In genomic region chr10:71671983-71672535, GRCh38 we compare ENCODE assay signal across 16 cellular contexts. TPM values are rescaled to one million over a fixed set of nuclear protein-coding genes. Genes with fewer than 3 reads are reported as not detected.
DNase-seq lines count a peak whose midpoint lies in the region; TF ChIP-seq lines count a peak whose summit lies in the region.
"Had no signal": no experiment of that assay in that cellular context is flagged by ENCODE, and none has a peak within 500 bp of the region (broad histone marks: within the 10 kb centered on the region; RNA-seq: fewer than 3 reads in every experiment).

No MANE protein-coding gene starts in this region.

- no peaks in the 10 kb centered on the region for H3K79me2 ChIP-seq in neural progenitor cell (ENCODE audit: low read depth)
- H3K79me2 ChIP-seq in H9 (ENCODE audit: insufficient read depth, low read length): no peaks in the 10 kb centered on the region

- no peak overlapping the region for H3K4me2 ChIP-seq in neural progenitor cell
- H3K4me2 ChIP-seq in H9 (ENCODE audit: insufficient read depth, insufficient read length, low read length): no peak overlapping the region
- H3K4me2 ChIP-seq: BLaER1 had no signal

- H2BK5ac ChIP-seq in H9 (ENCODE audit: insufficient read length, low read length): no peak overlapping the region

- in situ Hi-C loops in GM13977 (cut with MboI; ENCODE audit: low pct_unique_long_range_greater_than_20kb, low sequenced_read_pairs, unreplicated experiment): no loop called here

- H3K18ac ChIP-seq in H9 (ENCODE audit: insufficient read length, low read depth, low read length): no peak overlapping the region

- no peak overlapping the region for H4K91ac ChIP-seq in H9 (ENCODE audit: insufficient read length, low read depth, low read length)

- peaks cover 28% of the 10 kb centered on the region for H3K4me1 Mint-ChIP-seq in dendritic cell treated with granulocyte-macrophage colony-stimulating factor and Interleukin-4, amounts not matched to agents 40 ng/mL and 50 ng/mL, for 4 days (ENCODE audit: low read depth)
- peaks cover 12% of the 10 kb centered on the region for H3K4me1 Mint-ChIP-seq in neural progenitor cell
- peaks cover 0 to 4% of the 10 kb centered on the region in 2 experiments; a peak in 2 of 4 replicates for H3K4me1 Mint-ChIP-seq in H9

- H3T11ph ChIP-seq in H9 (ENCODE audit: low read length): no peak overlapping the region

- no peaks in the 10 kb centered on the region for H3K36me3 Mint-ChIP-seq in dendritic cell treated with granulocyte-macrophage colony-stimulating factor and Interleukin-4, amounts not matched to agents 40 ng/mL and 50 ng/mL, for 4 days (ENCODE audit: low read depth)
- H3K36me3 Mint-ChIP-seq in neural progenitor cell: no peaks in the 10 kb centered on the region
- no peaks in the 10 kb centered on the region for H3K36me3 Mint-ChIP-seq in H9 (ENCODE audit: insufficient read depth in 1 of 3, low read depth in 3 of 3)
- H3K36me3 Mint-ChIP-seq: CD8-positive, alpha-beta memory T cell had no signal

- no peaks in the 10 kb centered on the region for H3K36me3 ChIP-seq in neural progenitor cell
- no peaks in the 10 kb centered on the region for H3K36me3 ChIP-seq in testis (ENCODE audit: low read depth, missing control alignments)
- H3K36me3 ChIP-seq in thyroid gland: no peaks in the 10 kb centered on the region
- H3K36me3 ChIP-seq: BLaER1, HAP-1 had no signal

- WGBS in testis, 2 donors: 66 to 71% methylated on average over 12 of the region's 12 CpGs
- 80 to 81% methylated on average over 8 to 12 of the region's 12 CpGs for WGBS in thyroid gland, 2 donors
- WGBS in H9 (ENCODE audit: extremely low coverage, insufficient read length, low lambda C conversion rate): no CpG with 5 or more reads among the region's 12 CpGs

- H3K23me2 ChIP-seq in H9 (ENCODE audit: insufficient read length, low read depth, low read length, poor library complexity, severe bottlenecking): no peaks in the 10 kb centered on the region

- intact Hi-C loops in dendritic cell treated with granulocyte-macrophage colony-stimulating factor and Interleukin-4, amounts not matched to agents 40 ng/mL and 50 ng/mL, for 4 days (cut with micrococcal nuclease): no loop called here
- intact Hi-C loops in testis (cut with DNase I; ENCODE audit: low total_unique reads): no loop called here
- intact Hi-C loops in thyroid gland (cut with DNase I): no loop called here

- H3K27me3 Mint-ChIP-seq in dendritic cell treated with granulocyte-macrophage colony-stimulating factor and Interleukin-4, amounts not matched to agents 40 ng/mL and 50 ng/mL, for 4 days: peaks cover 10% of the 10 kb centered on the region
- H3K27me3 Mint-ChIP-seq in neural progenitor cell (ENCODE audit: insufficient read depth, low read depth) (peaks cover 16% of the 10 kb centered on the region), H9 (ENCODE audit: low read depth) (peaks cover 6% of the 10 kb centered on the region)
- H3K27me3 Mint-ChIP-seq: CD8-positive, alpha-beta memory T cell had no signal

- H4K8ac ChIP-seq in H9 (replicated peaks; ENCODE audit: insufficient read length, low read depth, low read length): no peak overlapping the region

- peak overlapping the region; percentile 51 for H3K27ac Mint-ChIP-seq in dendritic cell treated with granulocyte-macrophage colony-stimulating factor and Interleukin-4, amounts not matched to agents 40 ng/mL and 50 ng/mL, for 4 days
- H3K27ac Mint-ChIP-seq in neural progenitor cell: peak overlapping the region; percentile 53
- H3K27ac Mint-ChIP-seq in H9: peak overlapping the region in 1 of 3 experiments; percentile 46; a peak in 1 of 7 replicates

- H3K4me1 ChIP-seq in neural progenitor cell (peaks cover under 1% of the 10 kb centered on the region), testis (no peaks in the 10 kb centered on the region), thyroid gland (no peaks in the 10 kb centered on the region), H9 (ENCODE audit: insufficient read depth, low read length) (no peaks in the 10 kb centered on the region)
- H3K4me1 ChIP-seq: Caco-2, HAP-1 had no signal

- H4K20me1 ChIP-seq in neural progenitor cell (ENCODE audit: low read depth) (no peaks in the 10 kb centered on the region), H9 (ENCODE audit: control insufficient read depth, insufficient read depth, insufficient read length) (no peaks in the 10 kb centered on the region)

- no peaks in the 10 kb centered on the region for H3K79me1 ChIP-seq in H9 (ENCODE audit: insufficient read depth, low read depth, low read length, poor library complexity, severe bottlenecking)

- TF ChIP-seq POLR2A in testis (IDR thresholded peaks at IDR 0.05): no peak
- TF ChIP-seq POLR2A in thyroid gland (IDR thresholded peaks at IDR 0.05): no peak

- no peak overlapping the region for H2BK120ac ChIP-seq in H9 (ENCODE audit: low read depth, low read length, poor library complexity, severe bottlenecking)

- H3K9me3 ChIP-seq in neural progenitor cell (ENCODE audit: low read depth) (no peaks in the 10 kb centered on the region), testis (no peaks in the 10 kb centered on the region), thyroid gland (no peaks in the 10 kb centered on the region), H9 (ENCODE audit: control insufficient read depth, low read depth, low read length) (no peaks in the 10 kb centered on the region)
- H3K9me3 ChIP-seq: BLaER1, Caco-2, HAP-1 had no signal

- DNase-seq in GM13977 (ENCODE audit: low spot score): peak; percentile 42
- no peak for DNase-seq in neural progenitor cell (ENCODE audit: low spot score)
- DNase-seq in testis: peak; percentile 17
- no peak for DNase-seq in NCI-H446 treated with DMSO at 0.1 percent for 48 hours (lab: John Stamatoyannopoulos, UW)
- no peak for DNase-seq in thyroid gland
- DNase-seq in H9: no peak
- DNase-seq: 8988T; AML-193; Caco-2; CD8-positive, alpha-beta memory T cell; GF-D8; GOT3 had no signal

- H2BK20ac ChIP-seq in H9 (ENCODE audit: low read depth, low read length, poor library complexity, severe bottlenecking): no peak overlapping the region

- no peak overlapping the region for H2BK15ac ChIP-seq in H9 (ENCODE audit: low read depth, low read length)

- H3K27ac ChIP-seq in neural progenitor cell: no peak overlapping the region
- no peak overlapping the region for H3K27ac ChIP-seq in testis
- H3K27ac ChIP-seq in thyroid gland: no peak overlapping the region
- H3K27ac ChIP-seq in H9 (ENCODE audit: insufficient read length, low read depth, low read length): no peak overlapping the region
- H3K27ac ChIP-seq: BLaER1 had no signal

- H4K5ac ChIP-seq in H9 (ENCODE audit: insufficient read length, low read depth, low read length): no peak overlapping the region

- H3K9me3 Mint-ChIP-seq in dendritic cell treated with granulocyte-macrophage colony-stimulating factor and Interleukin-4, amounts not matched to agents 40 ng/mL and 50 ng/mL, for 4 days: no peaks in the 10 kb centered on the region
- H3K9me3 Mint-ChIP-seq in neural progenitor cell (no peaks in the 10 kb centered on the region), H9 (no peaks in the 10 kb centered on the region)
- H3K9me3 Mint-ChIP-seq: CD8-positive, alpha-beta memory T cell had no signal

- no peak overlapping the region for H2AFZ ChIP-seq in neural progenitor cell (replicated peaks)
- no peak overlapping the region for H2AFZ ChIP-seq in H9 (ENCODE audit: low read length)

- H3K14ac ChIP-seq in H9 (ENCODE audit: insufficient read depth, low read length): no peak overlapping the region

- no peak overlapping the region for H2BK12ac ChIP-seq in H9 (ENCODE audit: insufficient read length, low read depth, low read length)

- no peaks in the 10 kb centered on the region for H3K27me3 ChIP-seq in neural progenitor cell
- no peaks in the 10 kb centered on the region for H3K27me3 ChIP-seq in testis
- no peaks in the 10 kb centered on the region for H3K27me3 ChIP-seq in thyroid gland
- no peaks in the 10 kb centered on the region for H3K27me3 ChIP-seq in H9 (ENCODE audit: insufficient read depth, low read length)

- H3K23ac ChIP-seq in H9 (ENCODE audit: insufficient read length, low read depth, low read length): no peak overlapping the region

- no peaks in the 10 kb centered on the region for H3F3A ChIP-seq in neural progenitor cell (ENCODE audit: low read depth)

- H3K56ac ChIP-seq in H9 (ENCODE audit: insufficient read length, low read depth, low read length): no peak overlapping the region

- H3K4me3 ChIP-seq in neural progenitor cell (no peak overlapping the region), testis (no peak overlapping the region), thyroid gland (replicated peaks in 1 of 3) (no peak overlapping the region)
- H3K4me3 ChIP-seq: BLaER1, HAP-1 had no signal

- H3K9ac ChIP-seq in neural progenitor cell (no peak overlapping the region), H9 (ENCODE audit: extremely low read depth, insufficient read length, low read length) (no peak overlapping the region)
- H3K9ac ChIP-seq: BLaER1 had no signal

- no peak overlapping the region for H2AK5ac ChIP-seq in H9 (ENCODE audit: insufficient read length, low read length)

- no peak overlapping the region for H3K4me3 Mint-ChIP-seq in dendritic cell treated with granulocyte-macrophage colony-stimulating factor and Interleukin-4, amounts not matched to agents 40 ng/mL and 50 ng/mL, for 4 days
- H3K4me3 Mint-ChIP-seq in neural progenitor cell: no peak overlapping the region
- no peak overlapping the region for H3K4me3 Mint-ChIP-seq in H9
- H3K4me3 Mint-ChIP-seq: CD8-positive, alpha-beta memory T cell had no signal

- TF ChIP-seq CTCF in GM13977 (IDR thresholded peaks at IDR 0.05; ENCODE audit: extremely low read depth, insufficient read depth, missing control alignments): no peak
- no peak for TF ChIP-seq CTCF in neural progenitor cell (IDR thresholded peaks at IDR 0.05)
- TF ChIP-seq CTCF in testis (IDR thresholded peaks at IDR 0.05): no peak
- no peak for TF ChIP-seq CTCF in thyroid gland (IDR thresholded peaks at IDR 0.05)
- no peak for TF ChIP-seq CTCF in H9 (conservative IDR thresholded peaks at IDR 0.05)

- H3K4ac ChIP-seq in H9 (ENCODE audit: low read depth, low read length): no peak overlapping the region

RNA-seq across cellular contexts. Expression of gene C10orf105, which starts 47.5 kb away (rescaled TPM):
- total RNA-seq in neural progenitor cell (ENCODE audit: low replicate concordance) (0.39 and 1.5 TPM in 2 replicates), testis (under 1 TPM; 0.47 to 0.87 TPM), thyroid gland (not detected), H9 (2021) (0.24 and 0.26 TPM in 2 replicates)
- polyA plus RNA-seq in testis (ENCODE audit: insufficient read depth, low read depth, low replicate concordance): 1.7 TPM
- total RNA-seq: Caco-2, HepG2 had no signal
- polyA plus RNA-seq: HepG2 had no signal

Comparison
In these comparisons a context has a peak if more than half of its experiments do, and no peak if none do; other contexts are left out.
1. DNase-seq: peak in GM13977 (single experiment) and testis (single experiment); none in neural progenitor cell (single experiment), NCI-H446 treated with DMSO at 0.1 percent for 48 hours (single experiment), thyroid gland (0 of 2) and H9 (single experiment).